Comparison of ENCODE assay signal across 24 cellular contexts in the genomic region with DNA sequence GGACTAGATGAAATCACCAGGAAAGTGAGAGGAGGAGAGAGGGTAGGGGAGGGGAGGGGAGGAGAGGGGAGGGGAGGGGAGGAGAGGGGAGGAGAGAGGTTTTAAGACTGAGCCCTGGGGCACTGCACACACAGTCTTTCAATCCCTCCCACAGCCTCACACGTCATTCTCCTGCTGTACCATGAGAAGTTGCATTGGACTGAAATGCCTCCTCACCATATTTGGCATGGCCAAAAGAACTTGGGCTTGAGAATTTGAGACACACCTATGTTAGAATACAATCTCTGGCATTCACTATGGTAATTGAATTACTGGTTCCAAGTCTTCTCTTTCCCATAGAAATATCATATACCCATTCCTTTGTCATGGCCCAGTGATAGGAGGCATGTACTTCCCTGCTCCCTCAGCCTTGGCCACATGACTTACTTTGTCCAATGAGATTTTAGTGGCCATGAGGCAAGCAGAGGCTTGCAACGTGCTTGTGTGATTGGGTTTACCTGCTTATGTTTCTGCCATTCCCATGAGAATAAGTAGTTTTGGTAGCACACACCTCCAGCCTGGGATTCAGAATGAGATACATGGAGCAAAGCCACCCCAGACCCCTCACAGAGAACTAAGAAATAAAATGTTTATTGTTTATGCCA.
DNase-seq lines count a peak whose midpoint lies in the region; ATAC-seq, FAIRE-seq and TF ChIP-seq lines count a peak whose summit lies in the region.
"Had no signal": no experiment of that assay in that cellular context is flagged by ENCODE, and none has a peak within 500 bp of the region (broad histone marks: within the 10 kb centered on the region; RNA-seq: fewer than 3 reads in every experiment).

No MANE protein-coding gene starts in this region.

- H3K27ac ChIP-seq in OCI-LY3 (ENCODE audit: low read length) (peak overlapping the region; percentile 98), upper lobe of right lung (no peak overlapping the region), coronary artery (no peak overlapping the region)
- H3K27ac ChIP-seq: HL-60, PC-9, SJCRH30 had no signal

- DNase-seq in GM12892 (ENCODE audit: insufficient read length) (no peak), bronchial epithelial cell (ENCODE audit: low read depth) (peak; percentile 10), upper lobe of right lung (no peak), NAMALWA (ENCODE audit: low spot score) (no peak), coronary artery (ENCODE audit: low spot score) (no peak), activated gamma-delta T cell (lab: John Stamatoyannopoulos, UW) (no peak)
- DNase-seq: C1 segment of cervical spinal cord; Caco-2; CD4-positive, alpha-beta memory T cell; H7; Kasumi-1; NCI-H1417; NCI-H1694; NCI-H2029 treated with DMSO at 0.1 percent for 48 hours; NCI-H446; NCI-H524 treated with DMSO at 0.1 percent for 48 hours; NCI-H774; PC-9; SJCRH30 had no signal

- H3K27me3 ChIP-seq in OCI-LY3 (ENCODE audit: low read depth, low read length) = no peaks in the 10 kb centered on the region
- H3K27me3 ChIP-seq in bronchial epithelial cell (ENCODE audit: control insufficient read depth, insufficient read depth, low read length) = no peaks in the 10 kb centered on the region
- no peaks in the 10 kb centered on the region for H3K27me3 ChIP-seq in upper lobe of right lung
- H3K27me3 ChIP-seq: SJCRH30 had no signal

- intact Hi-C loops in upper lobe of right lung (cut with DNase I) = no loop called here

- peak; percentile 61 for FAIRE-seq in GM12892 (lab: Jason Lieb, UNC)
- no peak for FAIRE-seq in bronchial epithelial cell (lab: Jason Lieb, UNC)
- FAIRE-seq: G401.6 had no signal

- no peak overlapping the region for H3K4me3 ChIP-seq in OCI-LY3 (ENCODE audit: low read length)
- H3K4me3 ChIP-seq in bronchial epithelial cell (ENCODE audit: low read depth, low read length) = no peak overlapping the region
- no peak overlapping the region for H3K4me3 ChIP-seq in upper lobe of right lung
- H3K4me3 ChIP-seq in coronary artery = no peak overlapping the region
- H3K4me3 ChIP-seq: PC-9, SJCRH30 had no signal

- TF ChIP-seq POLR2A in GM12892 (IDR thresholded peaks at IDR 0.05; ENCODE audit: low read depth, low read length) = no peak

- H3K9me3 ChIP-seq in OCI-LY3 (ENCODE audit: insufficient read depth, low read length) = 0 out of 2 replicates have a peak, but pooled peaks cover 7% of the 10 kb centered on the region
- no peaks in the 10 kb centered on the region for H3K9me3 ChIP-seq in upper lobe of right lung
- H3K9me3 ChIP-seq: Caco-2, SJCRH30 had no signal

- H3K4me2 ChIP-seq in OCI-LY3 (ENCODE audit: low read length) = peak overlapping the region; percentile 95
- H3K4me2 ChIP-seq: PC-9 had no signal

- H4K20me1 ChIP-seq in OCI-LY3 (ENCODE audit: insufficient read depth, low read length) = no peaks in the 10 kb centered on the region

- H3K4me1 ChIP-seq in OCI-LY3 (ENCODE audit: low read length) (peaks cover 63% of the 10 kb centered on the region), upper lobe of right lung (no peaks in the 10 kb centered on the region)
- H3K4me1 ChIP-seq: SJCRH30 had no signal

- H3K36me3 ChIP-seq in OCI-LY3 (replicated peaks; ENCODE audit: low read depth, low read length) (peaks cover 15% of the 10 kb centered on the region), bronchial epithelial cell (ENCODE audit: control insufficient read depth, insufficient read depth, low read length) (no peaks in the 10 kb centered on the region), upper lobe of right lung (no peaks in the 10 kb centered on the region)
- H3K36me3 ChIP-seq: SJCRH30 had no signal

- ATAC-seq in upper lobe of right lung = peak; percentile 30
- ATAC-seq: Right ventricle myocardium inferior, SK-N-SH treated with all-trans-retinoic acid at 6 μM for 48 hours had no signal

- H3K9ac ChIP-seq in OCI-LY3 (ENCODE audit: low read length) = peak overlapping the region; percentile 97; the same call in 1 of the 2 replicates

- TF ChIP-seq CTCF in OCI-LY3 (IDR thresholded peaks at IDR 0.05; ENCODE audit: low read depth, low read length) (no peak), bronchial epithelial cell (IDR thresholded peaks at IDR 0.05; ENCODE audit: insufficient read depth, low read length, severe bottlenecking) (no peak), upper lobe of right lung (IDR thresholded peaks at IDR 0.05) (no peak), coronary artery (IDR thresholded peaks at IDR 0.05) (no peak)

- no peaks in the 10 kb centered on the region for H3K79me2 ChIP-seq in OCI-LY3 (ENCODE audit: low read length)

- peak overlapping the region; percentile 10; the same call in 1 of the 2 replicates for H2AFZ ChIP-seq in OCI-LY3 (ENCODE audit: low read depth, low read length)
- H2AFZ ChIP-seq: PC-9 had no signal
